Comparison of ENCODE assay signal across 9 cellular contexts in genomic region chr11:45710561-45710960, GRCh38. TPM values are rescaled to one million over a fixed set of nuclear protein-coding genes. Genes with fewer than 3 reads are reported as not detected.
"Had no signal": no experiment of that assay in that cellular context is flagged by ENCODE, and none has a peak within 500 bp of the region (broad histone marks: within the 10 kb centered on the region; RNA-seq: fewer than 3 reads in every experiment).

No MANE protein-coding gene starts in this region.

- H3K4me3 ChIP-seq: GM23248, K562 had no signal

- FAIRE-seq: HTR-8/SVneo, K562 had no signal

- ATAC-seq: K562 had no signal

- DNase-seq: GM23248, GOT3, H7, HCEC 1CT, IMR-90, KG1 had no signal

RNA-seq across cellular contexts. Expression of gene CHST1, which starts 45.1 kb away (rescaled TPM):
- total RNA-seq: GM23248, HT-29, IMR-90 had no signal
